In genomic region chr5:52840286-52841050, GRCh38 we compare ENCODE assay signal across 9 cellular contexts. TPM values are rescaled to one million over a fixed set of nuclear protein-coding genes. Genes with fewer than 3 reads are reported as not detected.
A peak's percentile ranks its signal among the peaks of the same experiment; 100 is the strongest.
DNase-seq lines count a peak whose midpoint lies in the region; ATAC-seq and TF ChIP-seq lines count a peak whose summit lies in the region.
"Had no signal": no experiment of that assay in that cellular context is flagged by ENCODE, and none has a peak within 500 bp of the region (broad histone marks: within the 10 kb centered on the region; RNA-seq: fewer than 3 reads in every experiment).

No MANE protein-coding gene starts in this region.

- no peak for ATAC-seq in stimulated activated effector memory CD8-positive, alpha-beta T cell treated with anti-CD3 and anti-CD28 coated beads, Interleukin-12 subunit alpha, Interleukin-12 subunit beta, amount 100 ng/mL, for 72 hours
- ATAC-seq in HG02970 (IDR thresholded peaks at IDR 0.05; ENCODE audit: low FRiP score, unreplicated experiment): no peak

- H3K36me3 Mint-ChIP-seq in brain: no peaks in the 10 kb centered on the region
- H3K36me3 Mint-ChIP-seq in stimulated activated effector memory CD8-positive, alpha-beta T cell treated with anti-CD3 and anti-CD28 coated beads, Interleukin-12 subunit alpha, Interleukin-12 subunit beta, amount 100 ng/mL, for 72 hours: no peaks in the 10 kb centered on the region
- H3K36me3 Mint-ChIP-seq in activated CD4-positive, alpha-beta T cell treated with anti-CD3 and anti-CD28 coated beads, Interleukin-2, amount 10 ng/mL, durations not matched to agents 7 days and 5 days (ENCODE audit: low read depth): no peaks in the 10 kb centered on the region

- peaks cover 22% of the 10 kb centered on the region for H3K4me1 Mint-ChIP-seq in brain
- no peaks in the 10 kb centered on the region for H3K4me1 Mint-ChIP-seq in stimulated activated effector memory CD8-positive, alpha-beta T cell treated with anti-CD3 and anti-CD28 coated beads, Interleukin-12 subunit alpha, Interleukin-12 subunit beta, amount 100 ng/mL, for 72 hours
- peaks cover 7% of the 10 kb centered on the region for H3K4me1 Mint-ChIP-seq in activated CD4-positive, alpha-beta T cell treated with anti-CD3 and anti-CD28 coated beads, Interleukin-2, amount 10 ng/mL, durations not matched to agents 7 days and 5 days

- H3K4me3 ChIP-seq in HAP-1: no peak overlapping the region

- H3K4me1 ChIP-seq in HAP-1: no peaks in the 10 kb centered on the region

- peak overlapping the region; percentile 5 to 70 (median 50) for H3K4me3 Mint-ChIP-seq in brain
- H3K4me3 Mint-ChIP-seq in stimulated activated effector memory CD8-positive, alpha-beta T cell treated with anti-CD3 and anti-CD28 coated beads, Interleukin-12 subunit alpha, Interleukin-12 subunit beta, amount 100 ng/mL, for 72 hours: no peak overlapping the region
- H3K4me3 Mint-ChIP-seq in activated CD4-positive, alpha-beta T cell treated with anti-CD3 and anti-CD28 coated beads, Interleukin-2, amount 10 ng/mL, durations not matched to agents 7 days and 5 days: no peak overlapping the region

- H3K27me3 Mint-ChIP-seq in brain: peaks cover 4% of the 10 kb centered on the region
- no peaks in the 10 kb centered on the region for H3K27me3 Mint-ChIP-seq in activated CD4-positive, alpha-beta T cell treated with anti-CD3 and anti-CD28 coated beads, Interleukin-2, amount 10 ng/mL, durations not matched to agents 7 days and 5 days

- H3K27me3 ChIP-seq in HAP-1 (ENCODE audit: low read depth): no peaks in the 10 kb centered on the region

- CTCF ChIA-PET in activated CD4-positive, alpha-beta T cell treated with anti-CD3 and anti-CD28 coated beads, Interleukin-2, amount 10 ng/mL, durations not matched to agents 7 days and 5 days (lab: Charles Lee): no interaction called here

- TF ChIP-seq CTCF in brain (conservative IDR thresholded peaks at IDR 0.05): no peak

- peak overlapping the region in 2 of 5 experiments; percentile 63 to 72 for H3K27ac Mint-ChIP-seq in brain
- H3K27ac Mint-ChIP-seq in stimulated activated effector memory CD8-positive, alpha-beta T cell treated with anti-CD3 and anti-CD28 coated beads, Interleukin-12 subunit alpha, Interleukin-12 subunit beta, amount 100 ng/mL, for 72 hours: peak overlapping the region; percentile 50
- H3K27ac Mint-ChIP-seq in activated CD4-positive, alpha-beta T cell treated with anti-CD3 and anti-CD28 coated beads, Interleukin-2, amount 10 ng/mL, durations not matched to agents 7 days and 5 days: no peak overlapping the region

- DNase-seq in LHCN-M2 (ENCODE audit: low read depth) (peak; percentile 31), left kidney (ENCODE audit: low read depth, low spot score) (peak; percentile 54), HUDEP-2 (lab: John Stamatoyannopoulos, UW; ENCODE audit: unreplicated experiment in 76 of 76) (no peak), HAP-1 (ENCODE audit: low spot score in 2 of 2) (no peak)
- no peak for DNase-seq in stimulated activated effector memory CD8-positive, alpha-beta T cell treated with anti-CD3 and anti-CD28 coated beads, Interleukin-12 subunit alpha, Interleukin-12 subunit beta, amount 100 ng/mL, for 72 hours (ENCODE audit: low spot score in 2 of 2)
- no peak for DNase-seq in activated CD4-positive, alpha-beta T cell treated with anti-CD3 and anti-CD28 coated beads, Interleukin-2, amount 10 ng/mL, durations not matched to agents 7 days and 5 days
- DNase-seq: stimulated activated CD4-positive, alpha-beta T cell treated with anti-CD3 and anti-CD28 coated beads, Interleukin-4, amount 100 ng/mL, for 4 hours had no signal

- H3K36me3 ChIP-seq in HAP-1 (replicated peaks): no peaks in the 10 kb centered on the region

- POLR2A ChIA-PET in activated CD4-positive, alpha-beta T cell treated with anti-CD3 and anti-CD28 coated beads, Interleukin-2, amount 10 ng/mL, durations not matched to agents 7 days and 5 days (lab: Charles Lee): no interaction called here

- H3K9me3 Mint-ChIP-seq in brain: no peaks in the 10 kb centered on the region
- H3K9me3 Mint-ChIP-seq in stimulated activated effector memory CD8-positive, alpha-beta T cell treated with anti-CD3 and anti-CD28 coated beads, Interleukin-12 subunit alpha, Interleukin-12 subunit beta, amount 100 ng/mL, for 72 hours: no peaks in the 10 kb centered on the region
- no peaks in the 10 kb centered on the region for H3K9me3 Mint-ChIP-seq in activated CD4-positive, alpha-beta T cell treated with anti-CD3 and anti-CD28 coated beads, Interleukin-2, amount 10 ng/mL, durations not matched to agents 7 days and 5 days

- H3K9me3 ChIP-seq in HAP-1: no peaks in the 10 kb centered on the region

- in situ Hi-C loops in HAP-1 (cut with MboI; ENCODE audit: low sequenced_read_pairs): no loop called here

RNA-seq across cellular contexts. Expression of gene ITGA1, which starts 52.8 kb away (rescaled TPM):
- 4.3 and 14.8 TPM in 2 replicates for total RNA-seq in LHCN-M2 (2014; rRNA removed)
- 4.2 TPM for polyA plus RNA-seq in LHCN-M2 (2012)
- polyA plus RNA-seq in brain (ENCODE audit: insufficient read depth, low read depth, low replicate concordance): 3.5 TPM
- 1 to 10 TPM; 2.6 to 3.2 TPM for total RNA-seq in activated CD4-positive, alpha-beta T cell treated with anti-CD3 and anti-CD28 coated beads, Interleukin-2, amount 10 ng/mL, durations not matched to agents 7 days and 5 days

RNA-seq across cellular contexts. Expression of gene PELO, which starts 52.8 kb away (rescaled TPM):
- 16.0 and 18.3 TPM in 2 replicates for total RNA-seq in LHCN-M2 (2014; rRNA removed)
- polyA plus RNA-seq in LHCN-M2 (2012): 16.1 TPM
- polyA plus RNA-seq in brain (ENCODE audit: insufficient read depth, low read depth, low replicate concordance): 4.8 TPM
- total RNA-seq in activated CD4-positive, alpha-beta T cell treated with anti-CD3 and anti-CD28 coated beads, Interleukin-2, amount 10 ng/mL, durations not matched to agents 7 days and 5 days: 1 to 10 TPM; 7.8 to 9.3 TPM

Comparison
In these comparisons a context has a peak if more than half of its experiments do, and no peak if none do; other contexts are left out.
1. DNase-seq: peak in LHCN-M2 (single experiment) and left kidney (single experiment); none in stimulated activated effector memory CD8-positive, alpha-beta T cell treated with anti-CD3 and anti-CD28 coated beads, Interleukin-12 subunit alpha, Interleukin-12 subunit beta, amount 100 ng/mL, for 72 hours (0 of 2), HUDEP-2 (0 of 76), activated CD4-positive, alpha-beta T cell treated with anti-CD3 and anti-CD28 coated beads, Interleukin-2, amount 10 ng/mL, durations not matched to agents 7 days and 5 days (single experiment) and HAP-1 (0 of 2).
2. H3K4me3 Mint-ChIP-seq: peak in brain (5 of 5); none in stimulated activated effector memory CD8-positive, alpha-beta T cell treated with anti-CD3 and anti-CD28 coated beads, Interleukin-12 subunit alpha, Interleukin-12 subunit beta, amount 100 ng/mL, for 72 hours (single experiment) and activated CD4-positive, alpha-beta T cell treated with anti-CD3 and anti-CD28 coated beads, Interleukin-2, amount 10 ng/mL, durations not matched to agents 7 days and 5 days (single experiment).